Comparison of ENCODE assay signal across 8 cellular contexts in genomic region chr17:29760279-29760721, GRCh38.
DNase-seq lines count a peak whose midpoint lies in the region; ATAC-seq and TF ChIP-seq lines count a peak whose summit lies in the region.

No MANE protein-coding gene starts in this region.

- no peak for TF ChIP-seq CTCF in foreskin fibroblast (IDR thresholded peaks at IDR 0.05; ENCODE audit: low read depth, low read length)

- H3K9ac ChIP-seq in rectal smooth muscle tissue (ENCODE audit: low read length): no peak overlapping the region

- peak overlapping the region; percentile 69 to 90 for H3K4me3 ChIP-seq in foreskin fibroblast (ENCODE audit: low read depth in 1 of 2, low read length in 2 of 2)
- H3K4me3 ChIP-seq in rectal smooth muscle tissue (ENCODE audit: low read length): peak overlapping the region; percentile 85

- H3K36me3 ChIP-seq in rectal smooth muscle tissue (ENCODE audit: control insufficient read depth, insufficient read depth, low read length): no peaks in the 10 kb centered on the region

- H3K4me1 ChIP-seq in rectal smooth muscle tissue (ENCODE audit: control insufficient read depth, insufficient read depth, low read length): no peaks in the 10 kb centered on the region

- ATAC-seq in GM19438 (IDR thresholded peaks at IDR 0.05; ENCODE audit: low read depth, unreplicated experiment): peak; percentile 50
- no peak for ATAC-seq in GM19463 (IDR thresholded peaks at IDR 0.05; ENCODE audit: unreplicated experiment)
- ATAC-seq in HG03039 (IDR thresholded peaks at IDR 0.05; ENCODE audit: unreplicated experiment): no peak

- peak; percentile 12 for DNase-seq in AG08395 (ENCODE audit: low spot score)
- DNase-seq in NCI-H128 (lab: John Stamatoyannopoulos, UW; ENCODE audit: unreplicated experiment): peak; percentile 12
- DNase-seq in activated T-cell treated with anti-CD3 and anti-CD28 coated beads for 24 hours (ENCODE audit: low read depth): peak; percentile 46
- peak; percentile 5 to 44 for DNase-seq in foreskin fibroblast

- peak overlapping the region; percentile 41 for H3K27ac ChIP-seq in rectal smooth muscle tissue (ENCODE audit: low read depth, low read length)

- H3K27me3 ChIP-seq in rectal smooth muscle tissue (ENCODE audit: control insufficient read depth, insufficient read depth, low read length): no peaks in the 10 kb centered on the region
